26 cellular contexts compared by ENCODE assay signal in genomic region chr5:27706832-27707231, GRCh38.
DNase-seq lines count a peak whose midpoint lies in the region; ATAC-seq and TF ChIP-seq lines count a peak whose summit lies in the region.
"Had no signal": no experiment of that assay in that cellular context is flagged by ENCODE, and none has a peak within 500 bp of the region (broad histone marks: within the 10 kb centered on the region; RNA-seq: fewer than 3 reads in every experiment).

No MANE protein-coding gene starts in this region.

- no peak overlapping the region for H3K27ac ChIP-seq in foreskin keratinocyte
- H3K27ac ChIP-seq: colonic mucosa, HL-60 had no signal

- no peak for TF ChIP-seq CTCF in foreskin keratinocyte (conservative IDR thresholded peaks at IDR 0.05)

- no peaks in the 10 kb centered on the region for H3K27me3 ChIP-seq in foreskin keratinocyte
- H3K27me3 ChIP-seq: colonic mucosa had no signal

- peak; percentile 14 for DNase-seq in HPDE6-E6E7 (ENCODE audit: extremely low spot score)
- peak; percentile 79 for DNase-seq in NCI-H226
- DNase-seq in amniotic epithelial cell (ENCODE audit: low read depth) = peak; percentile 56
- DNase-seq in foreskin keratinocyte = peak in 1 of 2 donors; percentile 75
- no peak for DNase-seq in head of caudate nucleus
- DNase-seq in stimulated activated effector memory CD8-positive, alpha-beta T cell treated with anti-CD3 and anti-CD28 coated beads, Interleukin-12 subunit alpha, Interleukin-12 subunit beta, amount 100 ng/mL, for 72 hours (ENCODE audit: low spot score in 2 of 2) = no peak
- DNase-seq in left lobe of liver (ENCODE audit: low spot score) = no peak
- DNase-seq: activated CD4-positive, alpha-beta T cell treated with anti-CD3 and anti-CD28 coated beads, Interleukin-2, amount 10 ng/mL, durations not matched to agents 7 days and 5 days; activated naive CD8-positive, alpha-beta T cell treated with anti-CD3 and anti-CD28 coated beads for 36 hours; CD4-positive, alpha-beta memory T cell; colonic mucosa; foreskin fibroblast; GDM1; H7; islet precursor cell; MM.1S; NCI-H1694; NCI-H2171; NCI-H526 treated with DMSO at 0.1 percent for 48 hours; stimulated activated naive B cell treated with anti-CD40 and anti-IgM and Interleukin-4, amounts not matched to agents 10 μg/mL and 1 μg/mL and 100 μg/mL, for 72 hours; T-helper 2 cell had no signal

- H3K9me3 Mint-ChIP-seq in stimulated activated effector memory CD8-positive, alpha-beta T cell treated with anti-CD3 and anti-CD28 coated beads, Interleukin-12 subunit alpha, Interleukin-12 subunit beta, amount 100 ng/mL, for 72 hours = peaks cover 5% of the 10 kb centered on the region

- H3K27ac Mint-ChIP-seq in stimulated activated effector memory CD8-positive, alpha-beta T cell treated with anti-CD3 and anti-CD28 coated beads, Interleukin-12 subunit alpha, Interleukin-12 subunit beta, amount 100 ng/mL, for 72 hours = no peak overlapping the region
- H3K27ac Mint-ChIP-seq: activated CD4-positive, alpha-beta T cell treated with anti-CD3 and anti-CD28 coated beads, Interleukin-2, amount 10 ng/mL, durations not matched to agents 7 days and 5 days; activated naive CD8-positive, alpha-beta T cell treated with anti-CD3 and anti-CD28 coated beads for 36 hours; activated T-helper 1 cell treated with anti-CD3 and anti-CD28 coated beads, Interleukin-12 subunit alpha, Interleukin-12 subunit beta, Interleukin-2, Interleukin-4 antibody, amounts not matched to agents 30 ng/mL and 10 ng/mL and 1 ng/mL, durations not matched to agents 14 hours and 24 hours and 36 hours; CD4-positive, alpha-beta memory T cell; IgD-negative memory B cell; progenitor cell of endocrine pancreas; stimulated activated naive B cell treated with anti-CD40 and anti-IgM and Interleukin-4, amounts not matched to agents 10 μg/mL and 1 μg/mL and 100 μg/mL, for 72 hours had no signal

- H3K36me3 Mint-ChIP-seq in stimulated activated effector memory CD8-positive, alpha-beta T cell treated with anti-CD3 and anti-CD28 coated beads, Interleukin-12 subunit alpha, Interleukin-12 subunit beta, amount 100 ng/mL, for 72 hours = no peaks in the 10 kb centered on the region
- H3K36me3 Mint-ChIP-seq: activated naive CD8-positive, alpha-beta T cell treated with anti-CD3 and anti-CD28 coated beads for 36 hours; CD4-positive, alpha-beta memory T cell; IgD-negative memory B cell; stimulated activated naive B cell treated with anti-CD40 and anti-IgM and Interleukin-4, amounts not matched to agents 10 μg/mL and 1 μg/mL and 100 μg/mL, for 72 hours had no signal

- ATAC-seq in foreskin keratinocyte = peak; percentile 94
- ATAC-seq in stimulated activated effector memory CD8-positive, alpha-beta T cell treated with anti-CD3 and anti-CD28 coated beads, Interleukin-12 subunit alpha, Interleukin-12 subunit beta, amount 100 ng/mL, for 72 hours = no peak
- ATAC-seq in left lobe of liver = no peak
- ATAC-seq in HG03039 (IDR thresholded peaks at IDR 0.05; ENCODE audit: unreplicated experiment) = no peak
- ATAC-seq: stimulated activated naive B cell treated with anti-CD40 and anti-IgM and Interleukin-4, amounts not matched to agents 10 μg/mL and 1 μg/mL and 100 μg/mL, for 72 hours had no signal

- intact Hi-C loops in head of caudate nucleus (cut with DNase I) = no loop called here

- H3K4me3 Mint-ChIP-seq in stimulated activated effector memory CD8-positive, alpha-beta T cell treated with anti-CD3 and anti-CD28 coated beads, Interleukin-12 subunit alpha, Interleukin-12 subunit beta, amount 100 ng/mL, for 72 hours = no peak overlapping the region
- H3K4me3 Mint-ChIP-seq: activated CD4-positive, alpha-beta T cell treated with anti-CD3 and anti-CD28 coated beads, Interleukin-2, amount 10 ng/mL, durations not matched to agents 7 days and 5 days; activated naive CD8-positive, alpha-beta T cell treated with anti-CD3 and anti-CD28 coated beads for 36 hours; activated T-helper 1 cell treated with anti-CD3 and anti-CD28 coated beads, Interleukin-12 subunit alpha, Interleukin-12 subunit beta, Interleukin-2, Interleukin-4 antibody, amounts not matched to agents 30 ng/mL and 10 ng/mL and 1 ng/mL, durations not matched to agents 14 hours and 24 hours and 36 hours; CD4-positive, alpha-beta memory T cell; IgD-negative memory B cell; stimulated activated naive B cell treated with anti-CD40 and anti-IgM and Interleukin-4, amounts not matched to agents 10 μg/mL and 1 μg/mL and 100 μg/mL, for 72 hours had no signal

- no peaks in the 10 kb centered on the region for H3K4me1 ChIP-seq in foreskin keratinocyte
- H3K4me1 ChIP-seq: colonic mucosa had no signal

- no peaks in the 10 kb centered on the region for H3K4me1 Mint-ChIP-seq in stimulated activated effector memory CD8-positive, alpha-beta T cell treated with anti-CD3 and anti-CD28 coated beads, Interleukin-12 subunit alpha, Interleukin-12 subunit beta, amount 100 ng/mL, for 72 hours
- H3K4me1 Mint-ChIP-seq: activated CD4-positive, alpha-beta T cell treated with anti-CD3 and anti-CD28 coated beads, Interleukin-2, amount 10 ng/mL, durations not matched to agents 7 days and 5 days; activated naive CD8-positive, alpha-beta T cell treated with anti-CD3 and anti-CD28 coated beads for 36 hours; CD4-positive, alpha-beta memory T cell; IgD-negative memory B cell; stimulated activated naive B cell treated with anti-CD40 and anti-IgM and Interleukin-4, amounts not matched to agents 10 μg/mL and 1 μg/mL and 100 μg/mL, for 72 hours had no signal

Comparison
In these comparisons a context has a peak if more than half of its experiments do, and no peak if none do; other contexts are left out.
1. DNase-seq: peak in HPDE6-E6E7 (single experiment), NCI-H226 (single experiment) and amniotic epithelial cell (single experiment); none in head of caudate nucleus (0 of 42), stimulated activated effector memory CD8-positive, alpha-beta T cell treated with anti-CD3 and anti-CD28 coated beads, Interleukin-12 subunit alpha, Interleukin-12 subunit beta, amount 100 ng/mL, for 72 hours (0 of 2) and left lobe of liver (single experiment).